In the genomic region with DNA sequence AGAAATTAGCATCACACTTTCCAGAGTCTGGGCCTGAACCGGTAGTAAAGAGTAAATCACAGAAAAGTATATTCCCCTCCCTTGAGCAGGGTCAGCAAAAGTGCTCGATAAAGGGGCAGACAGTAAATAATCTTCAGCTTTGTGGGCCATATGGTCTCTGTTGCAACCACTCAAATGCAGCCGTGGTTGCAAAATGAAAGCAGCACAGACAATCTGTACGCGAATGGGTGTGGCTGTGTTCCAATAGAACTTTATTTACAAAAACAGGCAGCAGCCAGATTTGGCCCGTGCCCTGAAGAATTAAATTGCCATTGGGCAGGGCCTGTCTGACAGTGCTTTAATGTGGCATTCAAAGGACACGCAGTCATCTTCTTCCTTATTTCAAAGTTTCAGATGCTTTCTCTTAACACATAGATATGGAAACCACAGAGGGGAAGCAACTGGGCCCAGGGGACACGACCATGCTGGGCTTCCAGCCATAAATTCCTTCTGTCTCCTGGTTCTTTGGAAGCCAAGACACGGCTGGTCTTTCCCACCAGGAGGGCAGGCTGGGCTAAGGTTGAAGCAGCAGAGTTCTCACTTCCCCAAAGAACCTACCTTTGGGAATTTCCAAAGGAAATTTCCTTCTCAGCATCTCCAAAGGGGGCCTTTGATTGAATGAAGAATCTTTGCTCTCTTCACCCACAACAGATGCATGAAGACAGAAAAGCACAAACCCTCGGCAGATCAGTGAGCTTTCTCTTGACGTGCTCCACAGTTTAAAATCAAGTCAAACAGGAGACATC, we compare ENCODE assay signal across 8 cellular contexts.
DNase-seq lines count a peak whose midpoint lies in the region; ATAC-seq and TF ChIP-seq lines count a peak whose summit lies in the region.

No MANE protein-coding gene starts in this region.

- H3K36me3 ChIP-seq in endocrine pancreas (ENCODE audit: control insufficient read depth, insufficient read depth, low read length) (no peaks in the 10 kb centered on the region), osteoblast (ENCODE audit: insufficient read depth, low read length) (no peaks in the 10 kb centered on the region)

- peak overlapping the region; percentile 72 for H3K4me2 ChIP-seq in osteoblast (ENCODE audit: insufficient read depth, low read length)

- DNase-seq in AG10803 (ENCODE audit: low read depth) (peak; percentile 93), OCI-M1 (lab: John Stamatoyannopoulos, UW) (peak; percentile 87), osteoblast (ENCODE audit: insufficient read length, low spot score, missing footprints) (peak; percentile 82), medulla oblongata (ENCODE audit: extremely low spot score) (no peak), RKO (ENCODE audit: low spot score) (no peak), retina (no peak)

- peak overlapping the region; percentile 4 for H3K27ac ChIP-seq in osteoblast (ENCODE audit: low read depth, low read length)

- TF ChIP-seq CTCF in AG10803 (conservative IDR thresholded peaks at IDR 0.05; ENCODE audit: low read length) (no peak), osteoblast (IDR thresholded peaks at IDR 0.05; ENCODE audit: extremely low read depth, low read depth, low read length) (no peak)

- no peaks in the 10 kb centered on the region for H4K20me1 ChIP-seq in osteoblast (ENCODE audit: insufficient read depth, low read length)

- no peak overlapping the region for H3K9ac ChIP-seq in endocrine pancreas (ENCODE audit: control insufficient read depth, insufficient read depth, low read length)

- peak; percentile 58 for ATAC-seq in GM21529 (IDR thresholded peaks at IDR 0.05; ENCODE audit: unreplicated experiment)

- peak overlapping the region; percentile 5 for H2AFZ ChIP-seq in osteoblast (ENCODE audit: low read length)

- no peak overlapping the region; the same call in 1 of the 2 replicates for H3K4me3 ChIP-seq in AG10803 (ENCODE audit: low read length)
- H3K4me3 ChIP-seq in endocrine pancreas (ENCODE audit: control insufficient read depth, insufficient read depth, low read length): peak overlapping the region; percentile 61
- peak overlapping the region; percentile 31 for H3K4me3 ChIP-seq in osteoblast (ENCODE audit: insufficient read depth, low read length)

- H3K4me1 ChIP-seq in endocrine pancreas (ENCODE audit: control insufficient read depth, insufficient read depth, low read length) (no peaks in the 10 kb centered on the region), osteoblast (ENCODE audit: insufficient read depth, low read length) (peaks cover 32% of the 10 kb centered on the region)

- H3K27me3 ChIP-seq in endocrine pancreas (ENCODE audit: control insufficient read depth, insufficient read depth, low read length): no peaks in the 10 kb centered on the region
- peaks cover 23% of the 10 kb centered on the region for H3K27me3 ChIP-seq in osteoblast (ENCODE audit: insufficient read depth, low read length)

- H3K9me3 ChIP-seq in endocrine pancreas (ENCODE audit: control insufficient read depth, low read length) (no peaks in the 10 kb centered on the region), osteoblast (ENCODE audit: low read depth, low read length) (peaks cover 2% of the 10 kb centered on the region)

- H3K79me2 ChIP-seq in osteoblast (ENCODE audit: insufficient read depth, low read length): no peaks in the 10 kb centered on the region

Comparison
In these comparisons a context has a peak if more than half of its experiments do, and no peak if none do; other contexts are left out.
1. DNase-seq: peak in AG10803 (single experiment), OCI-M1 (single experiment) and osteoblast (single experiment); none in medulla oblongata (single experiment), RKO (single experiment) and retina (single experiment).